In genomic region chr1:153040950-153041631, GRCh38 we compare ENCODE assay signal across 1 cellular context.
TF ChIP-seq lines count a peak whose summit lies in the region.

Gene SPRR2D (minus strand): TSS chr1:153041120. CDS start chr1:153040346, 774 bp downstream.

TF ChIP-seq in K562, 482 proteins besides CTCF, POLR2A, EP300 and RAD21 (continues in another document):
- no peak for TF ChIP-seq MXI1 (IDR thresholded peaks at IDR 0.05; ENCODE audit: low read depth, low read length)
- no peak for TF ChIP-seq FOXK2 (conservative IDR thresholded peaks at IDR 0.05 in 1 of 2, IDR thresholded peaks at IDR 0.05 in 1 of 2; ENCODE audit: low read depth in 2 of 2)
- TF ChIP-seq HMGN3 (IDR thresholded peaks at IDR 0.05; ENCODE audit: borderline replicate concordance, extremely low read depth, insufficient read length, low read depth, low read length) = no peak
- TF ChIP-seq ZNF644 (tag; IDR thresholded peaks at IDR 0.05; ENCODE audit: low read depth) = no peak
- peak; percentile 77; the same call in 1 of the 2 replicates for TF ChIP-seq MECOM (CRISPR knock-in tag; IDR thresholded peaks at IDR 0.05)
- no peak for TF ChIP-seq PCBP2 (IDR thresholded peaks at IDR 0.05; ENCODE audit: low read depth, low read length, poor library complexity, severe bottlenecking)
- TF ChIP-seq MTA2 (IDR thresholded peaks at IDR 0.05; ENCODE audit: low read depth) = no peak
- no peak for TF ChIP-seq ZNF253 (CRISPR knock-in tag; conservative IDR thresholded peaks at IDR 0.05)
- TF ChIP-seq ZNF449 (CRISPR knock-in tag; IDR thresholded peaks at IDR 0.05) = no peak
- TF ChIP-seq CCAR2 (IDR thresholded peaks at IDR 0.05; ENCODE audit: low read depth, low read length) = no peak
- no peak for TF ChIP-seq ZBTB7A (IDR thresholded peaks at IDR 0.05; ENCODE audit: borderline replicate concordance, control insufficient read depth, low read depth, low read length)
- TF ChIP-seq MCM2 (IDR thresholded peaks at IDR 0.05; ENCODE audit: low read depth) = no peak
- TF ChIP-seq ZBTB9 (CRISPR knock-in tag; IDR thresholded peaks at IDR 0.05) = no peak
- TF ChIP-seq MEIS2 (IDR thresholded peaks at IDR 0.05; ENCODE audit: partially characterized antibody) = peak; percentile 43
- no peak for TF ChIP-seq IRF2 (CRISPR knock-in tag; IDR thresholded peaks at IDR 0.05)
- no peak for TF ChIP-seq PRPF4 (IDR thresholded peaks at IDR 0.05; ENCODE audit: insufficient read depth, low read depth, low read length, poor library complexity, severe bottlenecking)
- TF ChIP-seq GATAD2B (IDR thresholded peaks at IDR 0.05; ENCODE audit: borderline replicate concordance) = no peak
- TF ChIP-seq VEZF1 (CRISPR knock-in tag; IDR thresholded peaks at IDR 0.05) = peak; percentile 34; the same call in 1 of the 2 replicates
- no peak for TF ChIP-seq MYC (IDR thresholded peaks at IDR 0.05; ENCODE audit: low read depth, low read length)
- TF ChIP-seq MYC (CRISPR knock-in tag; IDR thresholded peaks at IDR 0.05; ENCODE audit: borderline replicate concordance, low read depth) = no peak
- TF ChIP-seq CSDE1 (IDR thresholded peaks at IDR 0.05) = no peak
- peak; percentile 98 for TF ChIP-seq POLR2H (tag; IDR thresholded peaks at IDR 0.05; ENCODE audit: low read depth)
- TF ChIP-seq KAT2B (IDR thresholded peaks at IDR 0.05; ENCODE audit: low read depth, low read length) = no peak
- TF ChIP-seq ZBTB34 (CRISPR knock-in tag; IDR thresholded peaks at IDR 0.05) = no peak
- TF ChIP-seq ZNF445 (CRISPR knock-in tag; IDR thresholded peaks at IDR 0.05; ENCODE audit: low read depth) = no peak
- no peak for TF ChIP-seq STAT6 (CRISPR knock-in tag; IDR thresholded peaks at IDR 0.05)
- TF ChIP-seq ZNF76 (CRISPR knock-in tag; IDR thresholded peaks at IDR 0.05; ENCODE audit: borderline replicate concordance) = no peak
- TF ChIP-seq POLR2AphosphoS5 (IDR thresholded peaks at IDR 0.05; ENCODE audit: control insufficient read depth, insufficient read depth, low read depth, low read length) = no peak
- no peak for TF ChIP-seq PHTF2 (CRISPR knock-in tag; IDR thresholded peaks at IDR 0.05)
- no peak for TF ChIP-seq IRF9 (tag; IDR thresholded peaks at IDR 0.05)
- no peak for TF ChIP-seq MAFG (tag; conservative IDR thresholded peaks at IDR 0.05)
- TF ChIP-seq JUNB (CRISPR knock-in tag; conservative IDR thresholded peaks at IDR 0.05) = no peak
- TF ChIP-seq SUPT5H (IDR thresholded peaks at IDR 0.05) = no peak
- no peak for TF ChIP-seq HSF4 (CRISPR knock-in tag; IDR thresholded peaks at IDR 0.05; ENCODE audit: borderline replicate concordance)
- no peak for TF ChIP-seq SNIP1 (IDR thresholded peaks at IDR 0.05; ENCODE audit: low read depth)
- TF ChIP-seq ZSCAN32 (CRISPR knock-in tag; IDR thresholded peaks at IDR 0.05) = no peak
- TF ChIP-seq ETS2 (tag; IDR thresholded peaks at IDR 0.05; ENCODE audit: borderline replicate concordance, poor library complexity, severe bottlenecking) = no peak
- TF ChIP-seq ZBTB26 (CRISPR knock-in tag; IDR thresholded peaks at IDR 0.05) = no peak
- no peak for TF ChIP-seq ETV5 (CRISPR knock-in tag; IDR thresholded peaks at IDR 0.05; ENCODE audit: low read depth)
- no peak for TF ChIP-seq PKNOX1 (IDR thresholded peaks at IDR 0.05)
- TF ChIP-seq ZNF347 (CRISPR knock-in tag; IDR thresholded peaks at IDR 0.05; ENCODE audit: low read depth) = no peak
- TF ChIP-seq DPF2 (IDR thresholded peaks at IDR 0.05) = no peak
- TF ChIP-seq ZNF197 (CRISPR knock-in tag; IDR thresholded peaks at IDR 0.05; ENCODE audit: low read depth) = peak; percentile 17; the same call in 1 of the 2 replicates
- no peak for TF ChIP-seq ZFX (CRISPR knock-in tag; IDR thresholded peaks at IDR 0.05)
- TF ChIP-seq CHAMP1 (IDR thresholded peaks at IDR 0.05) = no peak
- peak; percentile 53 for TF ChIP-seq ZNF589 (CRISPR knock-in tag; IDR thresholded peaks at IDR 0.05; ENCODE audit: low read depth)
- TF ChIP-seq TCF3 (CRISPR knock-in tag; IDR thresholded peaks at IDR 0.05) = no peak
- no peak for TF ChIP-seq HDGF (IDR thresholded peaks at IDR 0.05)
- TF ChIP-seq ZNF311 (CRISPR knock-in tag; IDR thresholded peaks at IDR 0.05) = no peak
- peak; percentile 82 for TF ChIP-seq KLF16 (IDR thresholded peaks at IDR 0.05)
- TF ChIP-seq ZNF668 (CRISPR knock-in tag; IDR thresholded peaks at IDR 0.05) = no peak
- TF ChIP-seq STAG1 (CRISPR knock-in tag; IDR thresholded peaks at IDR 0.05; ENCODE audit: borderline replicate concordance) = no peak
- no peak for TF ChIP-seq MAX (CRISPR knock-in tag; IDR thresholded peaks at IDR 0.05)
- no peak for TF ChIP-seq USF1 (CRISPR knock-in tag; IDR thresholded peaks at IDR 0.05)
